Comparison of ENCODE assay signal across 1 cellular context in genomic region chr4:168330575-168330974, GRCh38. TPM values are rescaled to one million over a fixed set of nuclear protein-coding genes. Genes with fewer than 3 reads are reported as not detected.
"Had no signal": no experiment of that assay in that cellular context is flagged by ENCODE, and none has a peak within 500 bp of the region (broad histone marks: within the 10 kb centered on the region; RNA-seq: fewer than 3 reads in every experiment).

No MANE protein-coding gene starts in this region.

RNA-seq across cellular contexts. Expression of gene DDX60, which starts 12.0 kb away (rescaled TPM):
- polyA plus RNA-seq: HepG2 had no signal
